20 cellular contexts compared by ENCODE assay signal in the genomic region with DNA sequence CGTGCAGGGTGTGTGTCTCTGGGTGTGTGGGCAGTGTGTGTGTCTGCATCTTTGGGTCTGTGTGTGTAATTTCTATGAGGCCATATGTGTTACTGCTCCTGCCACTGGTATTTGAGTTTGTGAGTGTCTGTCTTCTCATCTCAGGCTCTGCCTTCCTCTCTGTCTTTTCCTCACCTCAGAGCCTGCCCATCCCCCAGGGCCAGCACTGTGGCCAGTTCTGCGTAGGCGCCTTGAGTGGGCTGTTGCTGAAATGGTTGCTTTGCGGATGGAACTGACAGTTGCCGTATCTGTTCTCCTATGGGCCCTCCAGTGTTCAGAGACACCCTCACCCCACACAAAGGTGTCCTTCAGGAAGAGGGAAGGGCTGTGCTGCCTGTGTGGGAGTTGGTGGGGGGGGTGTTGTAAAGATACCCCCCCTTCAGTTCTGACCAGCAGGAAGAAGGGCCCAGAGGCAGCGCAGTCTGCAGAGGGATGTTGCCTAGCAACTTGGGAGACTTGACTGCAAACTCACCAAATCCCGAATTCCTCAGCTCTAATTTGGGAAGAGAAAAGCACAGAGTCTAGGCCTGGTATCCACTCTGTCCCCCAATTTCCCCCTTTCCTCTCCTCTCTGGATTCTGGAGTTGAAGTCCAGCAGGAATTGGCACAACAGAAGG. TPM values are rescaled to one million over a fixed set of nuclear protein-coding genes. Genes with fewer than 3 reads are reported as not detected.
"Had no signal": no experiment of that assay in that cellular context is flagged by ENCODE, and none has a peak within 500 bp of the region (broad histone marks: within the 10 kb centered on the region; RNA-seq: fewer than 3 reads in every experiment).

No MANE protein-coding gene starts in this region.

- H3K27ac ChIP-seq: cardiac muscle cell, lower lobe of right lung, skin epidermis, suprapubic skin, upper lobe of left lung had no signal

- H3K9me3 ChIP-seq: lower lobe of right lung, suprapubic skin, upper lobe of left lung had no signal

- H3K36me3 ChIP-seq: cardiac muscle cell, lower lobe of right lung, suprapubic skin, upper lobe of left lung had no signal

- H3K4me3 ChIP-seq: cardiac muscle cell, lower lobe of right lung, skin epidermis, suprapubic skin, upper lobe of left lung had no signal

- ATAC-seq: activated CD8-positive, alpha-beta memory T cell treated with anti-CD3 and anti-CD28 coated beads, Interleukin-2, amount 10 ng/mL, durations not matched to agents 7 days and 5 days; lower lobe of right lung; natural killer cell treated with Interleukin-12 subunit alpha and Interleukin-12 subunit beta and Interleukin-15 and Interleukin-18, amount 100 ng/mL, for 72 hours; right cardiac atrium; T-cell had no signal

- DNase-seq: activated CD4-positive, alpha-beta memory T cell treated with anti-CD3 and anti-CD28 coated beads, Interleukin-2, amount 10 ng/mL, durations not matched to agents 7 days and 5 days; activated CD4-positive, alpha-beta T cell treated with anti-CD3 and anti-CD28 coated beads for 48 hours; activated CD4-positive, CD25-positive, alpha-beta regulatory T cell; activated CD8-positive, alpha-beta memory T cell treated with anti-CD3 and anti-CD28 coated beads, Interleukin-2, amount 10 ng/mL, durations not matched to agents 7 days and 5 days; activated naive CD4-positive, alpha-beta T cell treated with anti-CD3 and anti-CD28 coated beads, Interleukin-2, amount 10 ng/mL, durations not matched to agents 7 days and 5 days; activated T-cell treated with anti-CD3 and anti-CD28 coated beads, Interleukin-2, amount 50 U/mL, for 1 hour; erythroblast; lower lobe of right lung; right cardiac atrium; stimulated activated CD4-positive, alpha-beta T cell treated with anti-CD3 and anti-CD28 coated beads, Interleukin-15, amount 100 ng/mL, for 24 hours; stimulated activated CD4-positive, alpha-beta T cell treated with anti-CD3 and anti-CD28 coated beads, Interleukin-2, amount 100 ng/mL, for 48 hours; T-cell; upper lobe of left lung had no signal

- H3K27me3 ChIP-seq: upper lobe of left lung had no signal

RNA-seq across cellular contexts. Expression of gene VSIG2, which starts 14.3 kb away (rescaled TPM):
- total RNA-seq: activated CD8-positive, alpha-beta memory T cell treated with anti-CD3 and anti-CD28 coated beads, Interleukin-2, amount 10 ng/mL, durations not matched to agents 7 days and 5 days; activated T-helper 2 cell treated with anti-CD3 and anti-CD28 coated beads, Interferon-gamma antibody, Interleukin-2, Interleukin-4, amounts not matched to agents 10 μg/mL and 5 μg/mL and 100 μg/mL, durations not matched to agents 14 hours and 24 hours and 36 hours; cardiac muscle cell; frontal cortex; natural killer cell treated with Interleukin-12 subunit alpha and Interleukin-12 subunit beta and Interleukin-15 and Interleukin-18, amount 100 ng/mL, for 72 hours; osteoblast had no signal
